In genomic region chr1:121511455-121511854, GRCh38 we compare ENCODE assay signal across 8 cellular contexts.
A peak's percentile ranks its signal among the peaks of the same experiment; 100 is the strongest.
DNase-seq lines count a peak whose midpoint lies in the region; ATAC-seq and TF ChIP-seq lines count a peak whose summit lies in the region.
"Not testable (repeated sequence)": the region's sequence is repeated elsewhere in the genome, so short reads cannot be mapped to it uniquely, and the experiment has no call there.

No MANE protein-coding gene starts in this region.

- not testable (repeated sequence) for TF ChIP-seq CTCF in Calu3 (IDR thresholded peaks at IDR 0.05; ENCODE audit: unreplicated experiment); activated CD8-positive, alpha-beta T cell treated with anti-CD3 and anti-CD28 coated beads for 36 hours (IDR thresholded peaks at IDR 0.05); mammary epithelial cell (conservative IDR thresholded peaks at IDR 0.05 in 1 of 2, IDR thresholded peaks at IDR 0.05 in 1 of 2; ENCODE audit: extremely low read depth in 1 of 2, insufficient read depth in 1 of 2, low read depth in 1 of 2, low read length in 2 of 2)

- H3K27me3 Mint-ChIP-seq in Calu3 (ENCODE audit: unreplicated experiment); activated CD8-positive, alpha-beta T cell treated with anti-CD3 and anti-CD28 coated beads for 36 hours: not testable (repeated sequence)

- not testable (repeated sequence) for H3K27ac ChIP-seq in mammary epithelial cell (ENCODE audit: insufficient read depth, low read depth, low read length)

- not testable (repeated sequence) for H3K79me2 ChIP-seq in mammary epithelial cell (ENCODE audit: insufficient read depth, low read length)

- CTCF ChIA-PET in Calu3 (lab: Charles Lee); activated CD8-positive, alpha-beta T cell treated with anti-CD3 and anti-CD28 coated beads for 36 hours (lab: Charles Lee); mammary epithelial cell (lab: Charles Lee; ENCODE audit: low non-redundant PET): not testable (repeated sequence)

- DNase-seq in Calu3 (peak; percentile 73), MV-4-11 (lab: John Stamatoyannopoulos, UW) (peak; percentile 92), SK-MEL-5 (ENCODE audit: low read depth, low spot score) (peak; percentile 74), mammary epithelial cell (peak; percentile 83), left ventricle myocardium superior (peak; percentile 30), putamen (ENCODE audit: low spot score) (peak; percentile 7), stromal cell of bone marrow (ENCODE audit: low read depth) (peak; percentile 55)
- DNase-seq in activated CD8-positive, alpha-beta T cell treated with anti-CD3 and anti-CD28 coated beads for 36 hours, result peak; percentile 83

- not testable (repeated sequence) for H3K4me1 ChIP-seq in mammary epithelial cell (ENCODE audit: insufficient read depth, low read length)

- H3K4me3 Mint-ChIP-seq in Calu3 (ENCODE audit: low read depth, unreplicated experiment), result peak overlapping the region; percentile 8
- not testable (repeated sequence) for H3K4me3 Mint-ChIP-seq in activated CD8-positive, alpha-beta T cell treated with anti-CD3 and anti-CD28 coated beads for 36 hours

- dilution Hi-C loops in mammary epithelial cell (cut with HindIII; ENCODE audit: low sequenced_read_pairs), result not testable (repeated sequence)

- not testable (repeated sequence) for H4K20me1 ChIP-seq in mammary epithelial cell (ENCODE audit: insufficient read depth, low read length)

- in situ Hi-C loops in SK-MEL-5 (cut with HindIII; ENCODE audit: low pct_unique_long_range_greater_than_20kb, low sequenced_read_pairs); mammary epithelial cell (cut with MboI; ENCODE audit: low sequenced_read_pairs in 2 of 2): not testable (repeated sequence)

- not testable (repeated sequence) for H3K9me3 ChIP-seq in mammary epithelial cell (replicated peaks; ENCODE audit: insufficient read depth, low read length)

- peak overlapping the region; percentile 75 for H3K27ac Mint-ChIP-seq in Calu3 (ENCODE audit: unreplicated experiment)
- peak overlapping the region; percentile 82 for H3K27ac Mint-ChIP-seq in activated CD8-positive, alpha-beta T cell treated with anti-CD3 and anti-CD28 coated beads for 36 hours

- BruUV-seq in Calu3 (replicated peaks; lab: Mats Ljungman, UMichigan); mammary epithelial cell (replicated peaks; lab: Mats Ljungman, UMichigan): not testable (repeated sequence)

- not testable (repeated sequence) for H3K4me1 Mint-ChIP-seq in Calu3 (ENCODE audit: low read depth, unreplicated experiment)
- H3K4me1 Mint-ChIP-seq in activated CD8-positive, alpha-beta T cell treated with anti-CD3 and anti-CD28 coated beads for 36 hours (ENCODE audit: low read depth), result peaks cover 37% of the 10 kb centered on the region

- peak overlapping the region; percentile 30 for H3K4me2 ChIP-seq in mammary epithelial cell (ENCODE audit: insufficient read depth, low read depth, low read length)

- H2AFZ ChIP-seq in mammary epithelial cell (ENCODE audit: low read depth, low read length), result peak overlapping the region; percentile 48

- H3K36me3 Mint-ChIP-seq in Calu3 (ENCODE audit: insufficient read depth, unreplicated experiment), result not testable (repeated sequence)
- H3K36me3 Mint-ChIP-seq in activated CD8-positive, alpha-beta T cell treated with anti-CD3 and anti-CD28 coated beads for 36 hours (ENCODE audit: low read depth), result peaks cover 35% of the 10 kb centered on the region

- H3K27me3 ChIP-seq in mammary epithelial cell (ENCODE audit: insufficient read depth, low read length), result not testable (repeated sequence)

- not testable (repeated sequence) for H3K9me3 Mint-ChIP-seq in Calu3 (ENCODE audit: low read depth, unreplicated experiment)
- peaks cover 42% of the 10 kb centered on the region for H3K9me3 Mint-ChIP-seq in activated CD8-positive, alpha-beta T cell treated with anti-CD3 and anti-CD28 coated beads for 36 hours

- POLR2A ChIA-PET in activated CD8-positive, alpha-beta T cell treated with anti-CD3 and anti-CD28 coated beads for 36 hours (lab: Charles Lee), result not testable (repeated sequence)

- H3K36me3 ChIP-seq in mammary epithelial cell (ENCODE audit: insufficient read depth, low read length), result not testable (repeated sequence)

- WGBS in mammary epithelial cell (ENCODE audit: low coverage, missing lambda C conversion rate), result 12% methylated on average over 5 of the region's 5 CpGs

- H3K9ac ChIP-seq in mammary epithelial cell (ENCODE audit: insufficient read depth, low read length), result not testable (repeated sequence)

- peak; percentile 45 for ATAC-seq in activated CD8-positive, alpha-beta T cell treated with anti-CD3 and anti-CD28 coated beads for 36 hours
- not testable (repeated sequence) for ATAC-seq in left ventricle myocardium superior

- not testable (repeated sequence) for H3K4me3 ChIP-seq in mammary epithelial cell (replicated peaks in 1 of 3; ENCODE audit: insufficient read depth in 1 of 3, low read depth in 2 of 3, low read length in 3 of 3)

- intact Hi-C loops in Calu3 (cut with micrococcal nuclease; ENCODE audit: unreplicated experiment), result loop anchor here (5.0 kb wide), 1 partner anchor 76 kb away; no protein-coding TSS in a partner anchor
- intact Hi-C loops in activated CD8-positive, alpha-beta T cell treated with anti-CD3 and anti-CD28 coated beads for 36 hours (cut with micrococcal nuclease); left ventricle myocardium superior (cut with micrococcal nuclease): not testable (repeated sequence)
- intact Hi-C loops in mammary epithelial cell (cut with micrococcal nuclease), result loop anchor here (10.0 kb wide), 1 partner anchor 67 kb away; no protein-coding TSS in a partner anchor

Comparison
In these comparisons a context has a peak if more than half of its experiments do, and no peak if none do; other contexts are left out.
1. DNase-seq: peak in every context shown above with its lines; median percentile 92 in MV-4-11; 83 in activated CD8-positive, alpha-beta T cell treated with anti-CD3 and anti-CD28 coated beads for 36 hours; 83 in mammary epithelial cell; 74 in SK-MEL-5; 73 in Calu3; 55 in stromal cell of bone marrow; 30 in left ventricle myocardium superior; 7 in putamen.